8 cellular contexts compared by ENCODE assay signal in genomic region chr19:45716314-45717130, GRCh38. TPM values are rescaled to one million over a fixed set of nuclear protein-coding genes. Genes with fewer than 3 reads are reported as not detected.
DNase-seq lines count a peak whose midpoint lies in the region; ATAC-seq and TF ChIP-seq lines count a peak whose summit lies in the region.

No MANE protein-coding gene starts in this region.

- CTCF ChIA-PET in Caco-2 (lab: Charles Lee), result interaction anchor here (0.6 to 2.1 kb wide), 11 partner anchors 13 to 165 kb away, joined by 3 to 44 read pairs (median 6); partner anchors contain the start of genes DMPK, FBXO46, QPCTL and SIX5

- peak overlapping the region; percentile 14 for H3K27ac ChIP-seq in neural progenitor cell

- H3K4me3 ChIP-seq in Caco-2 (ENCODE audit: low read depth, low read length) (peak overlapping the region; percentile 64), neural progenitor cell (peak overlapping the region; percentile 85)

- BruUV-seq in Caco-2 (replicated peaks; lab: Mats Ljungman, UMichigan), result TSS peak; percentile 83

- H3K9me3 Mint-ChIP-seq in Caco-2 (ENCODE audit: unreplicated experiment), result no peaks in the 10 kb centered on the region
- no peaks in the 10 kb centered on the region for H3K9me3 Mint-ChIP-seq in neural progenitor cell

- H3K4me3 Mint-ChIP-seq in Caco-2 (ENCODE audit: unreplicated experiment) (peak overlapping the region; percentile 95), neural progenitor cell (peak overlapping the region; percentile 85)

- peaks cover 70% of the 10 kb centered on the region for H3K36me3 Mint-ChIP-seq in Caco-2 (ENCODE audit: insufficient read depth, unreplicated experiment)
- peaks cover 16% of the 10 kb centered on the region for H3K36me3 Mint-ChIP-seq in neural progenitor cell

- peaks cover 3% of the 10 kb centered on the region; the same call in 1 of the 2 replicates for H3K36me3 ChIP-seq in Caco-2 (ENCODE audit: control insufficient read depth, insufficient read depth, low read length)
- H3K36me3 ChIP-seq in neural progenitor cell, result no peaks in the 10 kb centered on the region

- peaks cover 3% of the 10 kb centered on the region for H4K20me1 ChIP-seq in neural progenitor cell (ENCODE audit: low read depth)

- H3K79me2 ChIP-seq in neural progenitor cell (ENCODE audit: low read depth), result peaks cover 68% of the 10 kb centered on the region

- H2AFZ ChIP-seq in neural progenitor cell (replicated peaks), result peak overlapping the region; percentile 30

- no peaks in the 10 kb centered on the region for H3K27me3 ChIP-seq in Caco-2 (replicated peaks; ENCODE audit: control insufficient read depth, insufficient read depth, low read length)
- H3K27me3 ChIP-seq in neural progenitor cell, result no peaks in the 10 kb centered on the region

- H3K27ac Mint-ChIP-seq in Caco-2 (ENCODE audit: unreplicated experiment), result peak overlapping the region; percentile 96
- peak overlapping the region; percentile 91 for H3K27ac Mint-ChIP-seq in neural progenitor cell

- H3K9ac ChIP-seq in neural progenitor cell, result peak overlapping the region; percentile 79

- H3K9me3 ChIP-seq in Caco-2 (no peaks in the 10 kb centered on the region), neural progenitor cell (ENCODE audit: low read depth) (no peaks in the 10 kb centered on the region)

- H3K4me1 ChIP-seq in Caco-2 (peaks cover 14% of the 10 kb centered on the region), neural progenitor cell (no peaks in the 10 kb centered on the region)

- peak overlapping the region; percentile 99 for H3K4me2 ChIP-seq in neural progenitor cell

- DNase-seq in Caco-2, result peak; percentile 51 to 67
- peak; percentile 39 to 57 for DNase-seq in Kasumi-1 (lab: John Stamatoyannopoulos, UW)
- DNase-seq in activated CD8-positive, alpha-beta memory T cell treated with anti-CD3 and anti-CD28 coated beads, Interleukin-2, amount 50 U/mL, for 48 hours, result peak; percentile 64
- DNase-seq in fibroblast of peridontal ligament (ENCODE audit: extremely low read depth), result peak; percentile 46
- DNase-seq in neural progenitor cell (ENCODE audit: low spot score), result peak; percentile 40
- no peak for DNase-seq in SIG-M5 (lab: John Stamatoyannopoulos, UW)

- intact Hi-C loops in Caco-2 (cut with micrococcal nuclease; ENCODE audit: unreplicated experiment), result loop anchor here (1.0 kb wide), 3 partner anchors 14 to 54 kb away; partner anchors contain the start of genes FBXO46 and QPCTL

- TF ChIP-seq CTCF in Caco-2 (IDR thresholded peaks at IDR 0.05; ENCODE audit: insufficient read depth in 1 of 2, low read depth in 1 of 2, low read length in 1 of 2, severe bottlenecking in 1 of 2, unreplicated experiment in 1 of 2) (no peak), neural progenitor cell (IDR thresholded peaks at IDR 0.05) (no peak)

- ATAC-seq in GM21619 (IDR thresholded peaks at IDR 0.05; ENCODE audit: unreplicated experiment) (no peak), HG03139 (IDR thresholded peaks at IDR 0.05; ENCODE audit: unreplicated experiment) (no peak)

- no peaks in the 10 kb centered on the region for H3K27me3 Mint-ChIP-seq in Caco-2 (ENCODE audit: insufficient read depth, unreplicated experiment)
- H3K27me3 Mint-ChIP-seq in neural progenitor cell (ENCODE audit: insufficient read depth, low read depth), result peaks cover 17% of the 10 kb centered on the region

- H3K4me1 Mint-ChIP-seq in Caco-2 (ENCODE audit: low read depth, unreplicated experiment), result peaks cover 19% of the 10 kb centered on the region
- H3K4me1 Mint-ChIP-seq in neural progenitor cell, result peaks cover 36% of the 10 kb centered on the region

- POLR2A ChIA-PET in Caco-2 (lab: Charles Lee), result interaction anchor here (0.5 to 2.5 kb wide), 20 partner anchors 9 to 247 kb away, joined by 3 to 64 read pairs (median 4); partner anchors contain the start of genes DMWD, FBXO46, QPCTL and SIX5

- H3F3A ChIP-seq in neural progenitor cell (ENCODE audit: low read depth), result peaks cover 18% of the 10 kb centered on the region

RNA-seq across cellular contexts. Expression of gene FBXO46, which starts 14.2 kb away (rescaled TPM):
- total RNA-seq in Caco-2 (2022) (31.0 and 37.0 TPM in 2 replicates), neural progenitor cell (ENCODE audit: low replicate concordance) (7.5 and 21.3 TPM in 2 replicates)

RNA-seq across cellular contexts. Expression of gene MEIOSIN, which starts 16.7 kb away (rescaled TPM):
- total RNA-seq in Caco-2 (2022) (not detected in 2 replicates), neural progenitor cell (ENCODE audit: low replicate concordance) (0.06 TPM in 1 of 2 replicates, not detected in the other)

RNA-seq across cellular contexts. Expression of gene QPCTL, which starts 24.1 kb away (rescaled TPM):
- total RNA-seq in Caco-2 (2022) (16.9 and 20.2 TPM in 2 replicates), neural progenitor cell (ENCODE audit: low replicate concordance) (4.5 and 15.7 TPM in 2 replicates)

RNA-seq across cellular contexts. Expression of gene SNRPD2, which starts 24.8 kb away (rescaled TPM):
- total RNA-seq in Caco-2 (2022), result 579 and 587 TPM in 2 replicates
- 330 and 405 TPM in 2 replicates for total RNA-seq in neural progenitor cell (ENCODE audit: low replicate concordance)

RNA-seq across cellular contexts. Expression of gene GIPR, which starts 48.5 kb away (rescaled TPM):
- 2.6 and 4.6 TPM in 2 replicates for total RNA-seq in Caco-2 (2022)
- not detected in 2 replicates for total RNA-seq in neural progenitor cell (ENCODE audit: low replicate concordance)
